In genomic region chr12:110545812-110546211, GRCh38 we compare ENCODE assay signal across 13 cellular contexts. TPM values are rescaled to one million over a fixed set of nuclear protein-coding genes. Genes with fewer than 3 reads are reported as not detected.
DNase-seq lines count a peak whose midpoint lies in the region; ATAC-seq, FAIRE-seq and TF ChIP-seq lines count a peak whose summit lies in the region.
"Had no signal": no experiment of that assay in that cellular context is flagged by ENCODE, and none has a peak within 500 bp of the region (broad histone marks: within the 10 kb centered on the region; RNA-seq: fewer than 3 reads in every experiment).

No MANE protein-coding gene starts in this region.

- peak overlapping the region; percentile 70 for H4K8ac ChIP-seq in mesenchymal stem cell (ENCODE audit: low read length)

- H3K4me1 ChIP-seq in GM12878 (ENCODE audit: control insufficient read depth, insufficient read depth, low read length), result peaks cover 31% of the 10 kb centered on the region
- peaks cover 7% of the 10 kb centered on the region for H3K4me1 ChIP-seq in mesenchymal stem cell (ENCODE audit: control insufficient read depth, insufficient read depth, low read depth, low read length)
- H3K4me1 ChIP-seq: BLaER1 had no signal

- POLR2A ChIA-PET in GM12878 (lab: Charles Lee), result interaction anchor here (0.5 to 4.7 kb wide), 3 partner anchors 12 to 82 kb away, joined by 3 to 55 read pairs (median 27); no protein-coding TSS in a partner anchor

- CTCF ChIA-PET in GM12878 (lab: Yijun Ruan, JAX), result interaction anchor here (0.9 kb wide), 1 partner anchor 33 kb away, joined by 3 read pairs; no protein-coding TSS in a partner anchor

- no peak for TF ChIP-seq RAD21 in GM12878 (IDR thresholded peaks at IDR 0.05; ENCODE audit: insufficient read depth, low read depth, low read length)

- peak overlapping the region in 1 of 2 experiments; percentile 61 for H3K14ac ChIP-seq in mesenchymal stem cell (ENCODE audit: low read length in 2 of 2)

- H3K9me3 ChIP-seq in GM12878 (replicated peaks; ENCODE audit: control insufficient read depth, insufficient read depth, low read length) (no peaks in the 10 kb centered on the region), mesenchymal stem cell (ENCODE audit: control insufficient read depth, low read length) (no peaks in the 10 kb centered on the region)
- H3K9me3 ChIP-seq: BLaER1 had no signal

- no peak overlapping the region for H3K23ac ChIP-seq in mesenchymal stem cell (ENCODE audit: low read length in 2 of 2)

- FAIRE-seq in GM12878 (lab: Jason Lieb, UNC), result no peak

- TF ChIP-seq POLR2A in GM12878 (IDR thresholded peaks at IDR 0.05; ENCODE audit: low read depth, low read length), result no peak

- H4K91ac ChIP-seq in mesenchymal stem cell (ENCODE audit: low read length), result peak overlapping the region; percentile 87

- RAD21 ChIA-PET in GM12878 (lab: Charles Lee; ENCODE audit: unreplicated experiment), result interaction anchor here (2.6 kb wide), 1 partner anchor 12 kb away, joined by 7 read pairs; no protein-coding TSS in a partner anchor

- SMC1A ChIA-PET in GM12878 (lab: Charles Lee; ENCODE audit: uncharacterized antibody, unreplicated experiment), result interaction anchor here (5.4 to 18.4 kb wide), 2 partner anchors 15 to 31 kb away, joined by 116 to 308 read pairs; no protein-coding TSS in a partner anchor

- in situ Hi-C loops in GM12878 (cut with MboI), result no loop called here

- H3K4me2 ChIP-seq in GM12878 (ENCODE audit: control insufficient read depth, insufficient read depth) (no peak overlapping the region), mesenchymal stem cell (ENCODE audit: low read length, poor library complexity, severe bottlenecking) (no peak overlapping the region)
- H3K4me2 ChIP-seq: BLaER1 had no signal

- H2BK12ac ChIP-seq in mesenchymal stem cell (ENCODE audit: low read length in 2 of 2), result peak overlapping the region; percentile 80 to 98

- H4K20me1 ChIP-seq in GM12878 (ENCODE audit: control insufficient read depth, insufficient read depth), result peaks cover 4% of the 10 kb centered on the region

- H2BK120ac ChIP-seq in mesenchymal stem cell (ENCODE audit: low read depth, low read length), result peak overlapping the region; percentile 87

- H3K27me3 Mint-ChIP-seq in stimulated activated naive CD8-positive, alpha-beta T cell treated with anti-CD3 and anti-CD28 coated beads, Interleukin-15, Interleukin-2, amounts not matched to agents 100 ng/mL and 50 ng/mL, for 24 hours, result no peaks in the 10 kb centered on the region
- H3K27me3 Mint-ChIP-seq in stimulated activated naive CD8-positive, alpha-beta T cell treated with anti-CD3 and anti-CD28 coated beads, Interleukin-15, amount 100 ng/mL, for 72 hours, result no peaks in the 10 kb centered on the region
- H3K27me3 Mint-ChIP-seq: activated naive CD4-positive, alpha-beta T cell treated with anti-CD3 and anti-CD28 coated beads, Interleukin-2, amount 50 U/mL, for 24 hours had no signal

- H3K4me3 ChIP-seq in GM12878, result no peak overlapping the region
- peak overlapping the region in 1 of 2 experiments; percentile 28 for H3K4me3 ChIP-seq in mesenchymal stem cell (ENCODE audit: insufficient read depth in 1 of 2, low read depth in 1 of 2, low read length in 2 of 2)
- H3K4me3 ChIP-seq: BLaER1 had no signal

- H3K27me3 ChIP-seq in GM12878 (replicated peaks in 1 of 2; ENCODE audit: control insufficient read depth in 2 of 2, insufficient read depth in 2 of 2, low read length in 1 of 2) (no peaks in the 10 kb centered on the region), mesenchymal stem cell (ENCODE audit: control insufficient read depth in 1 of 2, insufficient read depth in 1 of 2, low read length in 2 of 2) (no peaks in the 10 kb centered on the region)
- H3K27me3 ChIP-seq: BLaER1 had no signal

- peaks cover 23% of the 10 kb centered on the region for H3K79me1 ChIP-seq in mesenchymal stem cell (replicated peaks; ENCODE audit: low read length, poor library complexity, severe bottlenecking)

- H3K4me3 Mint-ChIP-seq in stimulated activated naive CD8-positive, alpha-beta T cell treated with anti-CD3 and anti-CD28 coated beads, Interleukin-15, Interleukin-2, amounts not matched to agents 100 ng/mL and 50 ng/mL, for 24 hours, result no peak overlapping the region
- H3K4me3 Mint-ChIP-seq in stimulated activated naive CD8-positive, alpha-beta T cell treated with anti-CD3 and anti-CD28 coated beads, Interleukin-15, amount 100 ng/mL, for 72 hours, result no peak overlapping the region
- H3K4me3 Mint-ChIP-seq: activated naive CD4-positive, alpha-beta T cell treated with anti-CD3 and anti-CD28 coated beads, Interleukin-2, amount 50 U/mL, for 24 hours had no signal

- H3K36me3 ChIP-seq in GM12878 (ENCODE audit: control insufficient read depth in 2 of 2, insufficient read depth in 2 of 2, low read length in 1 of 2) (peaks cover 5 to 41% of the 10 kb centered on the region in 2 experiments), mesenchymal stem cell (ENCODE audit: control insufficient read depth in 1 of 2, insufficient read depth in 2 of 2, low read depth in 1 of 2, low read length in 2 of 2) (peaks cover 3 to 5% of the 10 kb centered on the region in 2 experiments)

- H3K9ac ChIP-seq in GM12878 (ENCODE audit: control insufficient read depth, insufficient read depth, low read length), result no peak overlapping the region
- no peak overlapping the region for H3K9ac ChIP-seq in mesenchymal stem cell (ENCODE audit: low read length)
- H3K9ac ChIP-seq: BLaER1 had no signal

- no peak overlapping the region for H3K27ac ChIP-seq in GM12878 (ENCODE audit: control insufficient read depth, insufficient read depth)
- H3K27ac ChIP-seq in mesenchymal stem cell (ENCODE audit: low read length, poor library complexity, severe bottlenecking), result peak overlapping the region; percentile 81
- H3K27ac ChIP-seq: BLaER1 had no signal

- H3K27ac Mint-ChIP-seq in stimulated activated naive CD8-positive, alpha-beta T cell treated with anti-CD3 and anti-CD28 coated beads, Interleukin-15, Interleukin-2, amounts not matched to agents 100 ng/mL and 50 ng/mL, for 24 hours, result peak overlapping the region; percentile 55
- peak overlapping the region in 1 of 2 donors; percentile 82 for H3K27ac Mint-ChIP-seq in stimulated activated naive CD8-positive, alpha-beta T cell treated with anti-CD3 and anti-CD28 coated beads, Interleukin-15, amount 100 ng/mL, for 72 hours

- H3K4me1 Mint-ChIP-seq in stimulated activated naive CD8-positive, alpha-beta T cell treated with anti-CD3 and anti-CD28 coated beads, Interleukin-15, Interleukin-2, amounts not matched to agents 100 ng/mL and 50 ng/mL, for 24 hours (ENCODE audit: low read depth), result peaks cover 67% of the 10 kb centered on the region
- peaks cover 50% of the 10 kb centered on the region for H3K4me1 Mint-ChIP-seq in stimulated activated naive CD8-positive, alpha-beta T cell treated with anti-CD3 and anti-CD28 coated beads, Interleukin-15, amount 100 ng/mL, for 72 hours

- H2AK5ac ChIP-seq in mesenchymal stem cell (ENCODE audit: low read length, severe bottlenecking), result peak overlapping the region; percentile 58

- no peak for ATAC-seq in stimulated activated naive CD8-positive, alpha-beta T cell treated with anti-CD3 and anti-CD28 coated beads, Interleukin-15, amount 100 ng/mL, for 72 hours
- no peak for ATAC-seq in GM12878
- ATAC-seq: sciatic nerve had no signal

- H2BK5ac ChIP-seq in mesenchymal stem cell (ENCODE audit: low read depth, low read length, poor library complexity, severe bottlenecking), result no peak overlapping the region

- 96% methylated on average over 10 of the region's 10 CpGs for WGBS in GM12878 (ENCODE audit: insufficient coverage, insufficient replicate concordance, low lambda C conversion rate, missing lambda C conversion rate)
- WGBS in mesenchymal stem cell, result 56% methylated on average over 9 of the region's 10 CpGs

- TF ChIP-seq CTCF in GM12878 (IDR thresholded peaks at IDR 0.05 in 2 of 3, conservative IDR thresholded peaks at IDR 0.05 in 1 of 3; ENCODE audit: control insufficient read depth in 2 of 3, extremely low read depth in 1 of 3, insufficient read depth in 1 of 3, low read depth in 3 of 3, low read length in 3 of 3), result no peak

- H3K4ac ChIP-seq in mesenchymal stem cell (ENCODE audit: low read depth in 1 of 2, low read length in 2 of 2), result peak overlapping the region; percentile 73 to 96

- no peak overlapping the region for H2AFZ ChIP-seq in GM12878 (ENCODE audit: control insufficient read depth, low read depth, low read length)
- no peak overlapping the region for H2AFZ ChIP-seq in mesenchymal stem cell (ENCODE audit: low read depth, low read length)

- peaks cover 78% of the 10 kb centered on the region for H3K79me2 ChIP-seq in GM12878 (ENCODE audit: control insufficient read depth, insufficient read depth, low read length)

- DNase-seq in stimulated activated naive CD8-positive, alpha-beta T cell treated with anti-CD3 and anti-CD28 coated beads, Interleukin-15, amount 100 ng/mL, for 72 hours, result no peak
- no peak for DNase-seq in GM12878 (ENCODE audit: low read depth, low spot score)
- DNase-seq in mesenchymal stem cell, result no peak
- DNase-seq in cerebellar nuclear complex (lab: John Stamatoyannopoulos, UW), result no peak
- no peak for DNase-seq in DMS 273 (lab: John Stamatoyannopoulos, UW; ENCODE audit: unreplicated experiment)
- DNase-seq in GM03348 (ENCODE audit: low spot score), result no peak
- DNase-seq in NCI-H82 (lab: John Stamatoyannopoulos, UW), result no peak
- DNase-seq: activated CD4-positive, alpha-beta T cell treated with anti-CD3 and anti-CD28 coated beads, Interleukin-2, amount 50 U/mL, for 4 hours; NCI-H524 had no signal

- BruUV-seq in GM12878 (replicated peaks; lab: Mats Ljungman, UMichigan), result no TSS peak

- peak overlapping the region; percentile 26 for H2BK15ac ChIP-seq in mesenchymal stem cell (ENCODE audit: low read depth, poor library complexity, severe bottlenecking)

- no peaks in the 10 kb centered on the region for H3K9me3 Mint-ChIP-seq in stimulated activated naive CD8-positive, alpha-beta T cell treated with anti-CD3 and anti-CD28 coated beads, Interleukin-15, Interleukin-2, amounts not matched to agents 100 ng/mL and 50 ng/mL, for 24 hours
- H3K9me3 Mint-ChIP-seq in stimulated activated naive CD8-positive, alpha-beta T cell treated with anti-CD3 and anti-CD28 coated beads, Interleukin-15, amount 100 ng/mL, for 72 hours, result no peaks in the 10 kb centered on the region
- H3K9me3 Mint-ChIP-seq: activated naive CD4-positive, alpha-beta T cell treated with anti-CD3 and anti-CD28 coated beads, Interleukin-2, amount 50 U/mL, for 24 hours had no signal

- H3K36me3 Mint-ChIP-seq in stimulated activated naive CD8-positive, alpha-beta T cell treated with anti-CD3 and anti-CD28 coated beads, Interleukin-15, Interleukin-2, amounts not matched to agents 100 ng/mL and 50 ng/mL, for 24 hours (ENCODE audit: low read depth), result peaks cover 66% of the 10 kb centered on the region

- intact Hi-C loops in GM12878 (cut with micrococcal nuclease; ENCODE audit: unreplicated experiment), result loop anchor here (5.0 kb wide), 1 partner anchor 34 kb away; no protein-coding TSS in a partner anchor

- no peak for TF ChIP-seq EP300 in GM12878 (IDR thresholded peaks at IDR 0.05; ENCODE audit: borderline replicate concordance in 1 of 2, control insufficient read depth in 1 of 2, low read depth in 2 of 2, low read length in 2 of 2)

- peak overlapping the region; percentile 89 to 92 for H3K18ac ChIP-seq in mesenchymal stem cell (ENCODE audit: low read depth in 1 of 2, low read length in 2 of 2)

RNA-seq across cellular contexts. Expression of gene PPTC7, which starts 37.3 kb away (rescaled TPM):
- total RNA-seq in GM12878 (2013; cell fraction: nucleolus; rRNA removed), result 97.8 and 98.0 TPM in 2 replicates
- 8.3 and 9.1 TPM in 2 replicates for total RNA-seq in GM12878 (2014; rRNA removed)
- total RNA-seq in GM12878 (2014; rRNA removed; fragmentation: Illumina TruSeq; extraction: Trizol), result 13.4 and 13.9 TPM in 2 replicates
- total RNA-seq in GM12878 (2021), result 31.0 and 31.4 TPM in 2 replicates
- polyA plus RNA-seq in GM12878 (2011; ENCODE audit: low read depth), result 16.5 TPM
- 69.6 and 89.2 TPM in 2 replicates for polyA plus RNA-seq in GM12878 (2011; rRNA removed)
- polyA plus RNA-seq in GM12878 (2011; cell fraction: cytosol; rRNA removed), result 26.8 and 32.6 TPM in 2 replicates
- polyA plus RNA-seq in GM12878 (2011; cell fraction: nucleus; rRNA removed), result 36.0 and 57.5 TPM in 2 replicates
- 24.9 and 34.0 TPM in 2 replicates for polyA plus RNA-seq in GM12878 (2012)
- polyA plus RNA-seq in GM12878 (2014; fragmentation: Illumina TruSeq; extraction: Trizol), result 29.8 and 37.9 TPM in 2 replicates
- 1 to 10 TPM; 5.0 to 8.9 TPM for polyA plus RNA-seq in GM12878 (2014; fragmentation: Nextera tagmentation; extraction: Ambion mirVana)
- 24.8 and 25.9 TPM in 2 replicates for polyA plus RNA-seq in GM12878 (2014; rRNA removed)
- 10 to 100 TPM in 1 of 2 experiments, 1 to 10 TPM in 1; 4.0 to 11.3 TPM for polyA plus RNA-seq in GM12878 (2016; fragmentation: Nextera tagmentation; extraction: Ambion mirVana)
- polyA minus RNA-seq in GM12878 (2011; rRNA and poly(A)+ RNA removed), result 80.9 and 102 TPM in 2 replicates
- 29.1 and 29.5 TPM in 2 replicates for polyA minus RNA-seq in GM12878 (2011; cell fraction: cytosol; rRNA and poly(A)+ RNA removed)
- 34.9 and 43.1 TPM in 2 replicates for polyA minus RNA-seq in GM12878 (2011; cell fraction: nucleus; rRNA and poly(A)+ RNA removed)
- polyA plus RNA-seq in mesenchymal stem cell (2013, experiment 1 of 2), result 14.0 TPM
- polyA plus RNA-seq in mesenchymal stem cell (2013, experiment 2 of 2), result 14.8 TPM

RNA-seq across cellular contexts. Expression of gene RAD9B, which starts 43.7 kb away (rescaled TPM):
- 1.8 and 5.8 TPM in 2 replicates for total RNA-seq in GM12878 (2013; cell fraction: nucleolus; rRNA removed)
- total RNA-seq in GM12878 (2014; rRNA removed), result 0.87 and 1.1 TPM in 2 replicates
- total RNA-seq in GM12878 (2014; rRNA removed; fragmentation: Illumina TruSeq; extraction: Trizol), result 1.1 TPM in 2 replicates
- total RNA-seq in GM12878 (2021), result 0.88 and 2.0 TPM in 2 replicates
- polyA plus RNA-seq in GM12878 (2011; ENCODE audit: low read depth), result 0.88 TPM
- polyA plus RNA-seq in GM12878 (2011; rRNA removed), result 1.7 and 4.0 TPM in 2 replicates
- polyA plus RNA-seq in GM12878 (2011; cell fraction: cytosol; rRNA removed), result 1.0 TPM in 2 replicates
- polyA plus RNA-seq in GM12878 (2011; cell fraction: nucleus; rRNA removed), result 1.0 and 1.3 TPM in 2 replicates
- polyA plus RNA-seq in GM12878 (2012), result 0.92 and 1.0 TPM in 2 replicates
- polyA plus RNA-seq in GM12878 (2014; fragmentation: Illumina TruSeq; extraction: Trizol), result 1.4 and 1.9 TPM in 2 replicates
- polyA plus RNA-seq in GM12878 (2014; fragmentation: Nextera tagmentation; extraction: Ambion mirVana), result 1 to 10 TPM; 1.2 to 2.0 TPM
- 1.4 and 1.7 TPM in 2 replicates for polyA plus RNA-seq in GM12878 (2014; rRNA removed)
- 1 to 10 TPM in 1 of 2 experiments, under 1 TPM in 1; 0.54 to 1.3 TPM for polyA plus RNA-seq in GM12878 (2016; fragmentation: Nextera tagmentation; extraction: Ambion mirVana)
- 1.8 and 2.0 TPM in 2 replicates for polyA minus RNA-seq in GM12878 (2011; rRNA and poly(A)+ RNA removed)
- 0.31 TPM in 1 of 2 replicates, not detected in the other for polyA minus RNA-seq in GM12878 (2011; cell fraction: cytosol; rRNA and poly(A)+ RNA removed)
- polyA minus RNA-seq in GM12878 (2011; cell fraction: nucleus; rRNA and poly(A)+ RNA removed), result 0.24 and 0.86 TPM in 2 replicates
- polyA plus RNA-seq in mesenchymal stem cell (2013, experiment 1 of 2), result 0.10 TPM
- 0.10 TPM for polyA plus RNA-seq in mesenchymal stem cell (2013, experiment 2 of 2)

RNA-seq across cellular contexts. Expression of gene VPS29, which starts 43.9 kb away (rescaled TPM):
- total RNA-seq in GM12878 (2013; cell fraction: nucleolus; rRNA removed), result 160 and 167 TPM in 2 replicates
- total RNA-seq in GM12878 (2014; rRNA removed) (65.3 and 82.1 TPM in 2 replicates), GM12878 (2014; rRNA removed; fragmentation: Illumina TruSeq; extraction: Trizol) (105 and 109 TPM in 2 replicates), GM12878 (2021) (78.8 and 79.4 TPM in 2 replicates)
- 91.8 TPM for polyA plus RNA-seq in GM12878 (2011; ENCODE audit: low read depth)
- polyA plus RNA-seq in GM12878 (2011; rRNA removed) (203 and 283 TPM in 2 replicates), GM12878 (2014; fragmentation: Illumina TruSeq; extraction: Trizol) (178 and 317 TPM in 2 replicates), GM12878 (2014; fragmentation: Nextera tagmentation; extraction: Ambion mirVana) (100 to 1,000 TPM; 290 to 405 TPM), GM12878 (2014; rRNA removed) (153 and 210 TPM in 2 replicates), GM12878 (2016; fragmentation: Nextera tagmentation; extraction: Ambion mirVana) (100 to 1,000 TPM; 251 to 261 TPM)
- 90.5 and 98.1 TPM in 2 replicates for polyA plus RNA-seq in GM12878 (2011; cell fraction: cytosol; rRNA removed)
- 141 and 158 TPM in 2 replicates for polyA plus RNA-seq in GM12878 (2011; cell fraction: nucleus; rRNA removed)
- 100 and 105 TPM in 2 replicates for polyA plus RNA-seq in GM12878 (2012)
- 67.7 and 92.7 TPM in 2 replicates for polyA minus RNA-seq in GM12878 (2011; rRNA and poly(A)+ RNA removed)
- 23.9 and 25.2 TPM in 2 replicates for polyA minus RNA-seq in GM12878 (2011; cell fraction: cytosol; rRNA and poly(A)+ RNA removed)
- 33.1 and 41.8 TPM in 2 replicates for polyA minus RNA-seq in GM12878 (2011; cell fraction: nucleus; rRNA and poly(A)+ RNA removed)
- polyA plus RNA-seq in mesenchymal stem cell (2013, experiment 1 of 2), result 138 TPM
- polyA plus RNA-seq in mesenchymal stem cell (2013, experiment 2 of 2), result 144 TPM
